In genomic region chr6:2853766-2854393, GRCh38 we compare ENCODE assay signal across 8 cellular contexts. TPM values are rescaled to one million over a fixed set of nuclear protein-coding genes. Genes with fewer than 3 reads are reported as not detected.
A peak's percentile ranks its signal among the peaks of the same experiment; 100 is the strongest.
DNase-seq lines count a peak whose midpoint lies in the region; ATAC-seq and TF ChIP-seq lines count a peak whose summit lies in the region.

No MANE protein-coding gene starts in this region.

- peak overlapping the region; percentile 54 for H3K4me3 Mint-ChIP-seq in natural killer cell

- H3K4me1 Mint-ChIP-seq in natural killer cell = peaks cover 38 to 48% of the 10 kb centered on the region in 2 donors

- peak overlapping the region; percentile 76 for H3K27ac ChIP-seq in epithelial cell of prostate

- ATAC-seq in natural killer cell = peak; percentile 30 to 75 (median 47)

- no peaks in the 10 kb centered on the region for H3K9me3 Mint-ChIP-seq in natural killer cell

- intact Hi-C loops in natural killer cell (cut with micrococcal nuclease) = no loop called here

- peak overlapping the region; percentile 55 to 97 for H3K27ac Mint-ChIP-seq in natural killer cell

- peak; percentile 38 for TF ChIP-seq CTCF in natural killer cell (IDR thresholded peaks at IDR 0.05)

- no peaks in the 10 kb centered on the region for H3K27me3 Mint-ChIP-seq in natural killer cell (ENCODE audit: low read depth in 2 of 2)

- no peaks in the 10 kb centered on the region for H3K36me3 Mint-ChIP-seq in natural killer cell

- DNase-seq in NK-92 treated with Interleukin-12 subunit alpha and Interleukin-12 subunit beta, amount 100 ng/mL, for 24 hours (lab: John Stamatoyannopoulos, UW) = peak; percentile 75
- DNase-seq in NK-92 (lab: John Stamatoyannopoulos, UW; ENCODE audit: unreplicated experiment) = no peak
- peak; percentile 86 for DNase-seq in NCI-H460 (ENCODE audit: extremely low read depth, low read depth)
- peak; percentile 69 to 78 for DNase-seq in activated CD8-positive, alpha-beta memory T cell treated with anti-CD3 and anti-CD28 coated beads for 4 hours (ENCODE audit: low read depth in 2 of 2)
- no peak for DNase-seq in epithelial cell of prostate (ENCODE audit: low read depth, low spot score)
- DNase-seq in natural killer cell = peak; percentile 59
- DNase-seq in stromal cell of bone marrow (ENCODE audit: low read depth) = peak; percentile 53
- DNase-seq in NCI-H2196 treated with DMSO at 0.1 percent for 48 hours (lab: John Stamatoyannopoulos, UW; ENCODE audit: unreplicated experiment) = no peak

RNA-seq across cellular contexts. Expression of gene SERPINB1, which starts 12.2 kb away (rescaled TPM):
- total RNA-seq in NCI-H460 (2014; rRNA removed; shearing (Covaris generic)) = 225 and 247 TPM in 2 replicates
- 81.5 and 84.6 TPM in 2 replicates for polyA plus RNA-seq in NCI-H460 (2014; cell fraction: nucleus; rRNA removed)
- total RNA-seq in natural killer cell = 10 to 100 TPM; 74.8 to 80.2 (median 78.1) TPM

RNA-seq across cellular contexts. Expression of gene SERPINB9, which starts 49.2 kb away (rescaled TPM):
- total RNA-seq in NCI-H460 (2014; rRNA removed; shearing (Covaris generic)) = 72.5 and 73.4 TPM in 2 replicates
- 32.2 and 35.7 TPM in 2 replicates for polyA plus RNA-seq in NCI-H460 (2014; cell fraction: nucleus; rRNA removed)
- total RNA-seq in natural killer cell = 10 to 100 TPM; 34.9 to 54.3 (median 47.3) TPM

Comparison
In these comparisons a context has a peak if more than half of its experiments do, and no peak if none do; other contexts are left out.
1. DNase-seq: peak in NK-92 treated with Interleukin-12 subunit alpha and Interleukin-12 subunit beta, amount 100 ng/mL, for 24 hours (single experiment), NCI-H460 (single experiment), activated CD8-positive, alpha-beta memory T cell treated with anti-CD3 and anti-CD28 coated beads for 4 hours (2 of 2), natural killer cell (single experiment) and stromal cell of bone marrow (single experiment); none in NK-92 (single experiment), epithelial cell of prostate (single experiment) and NCI-H2196 treated with DMSO at 0.1 percent for 48 hours (single experiment).